ENCODE assay signal across 1 cellular context in the genomic region with DNA sequence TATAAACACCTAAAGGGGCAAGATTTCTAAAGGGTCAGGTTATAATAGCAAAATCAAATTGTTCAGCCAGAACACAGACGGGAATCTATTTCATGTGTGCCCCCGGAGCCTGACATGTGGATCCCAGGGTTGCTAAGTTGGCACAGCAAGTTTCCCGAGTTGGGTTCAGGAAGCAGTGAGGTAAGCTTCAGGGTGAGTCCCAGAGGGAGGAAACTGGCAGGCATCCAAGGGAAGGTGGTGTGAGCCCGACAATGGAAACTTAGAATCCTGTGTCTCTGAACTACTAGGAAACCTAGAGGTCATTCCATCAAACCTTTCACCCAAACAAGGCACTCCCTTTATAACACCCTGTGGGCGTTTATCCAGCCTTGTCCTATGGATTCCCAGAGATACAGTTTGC.
TF ChIP-seq lines count a peak whose summit lies in the region.

No MANE protein-coding gene starts in this region.

TF ChIP-seq in K562, 482 proteins besides CTCF, POLR2A, EP300 and RAD21 (continued from another document):
- TF ChIP-seq, protein P1, sequence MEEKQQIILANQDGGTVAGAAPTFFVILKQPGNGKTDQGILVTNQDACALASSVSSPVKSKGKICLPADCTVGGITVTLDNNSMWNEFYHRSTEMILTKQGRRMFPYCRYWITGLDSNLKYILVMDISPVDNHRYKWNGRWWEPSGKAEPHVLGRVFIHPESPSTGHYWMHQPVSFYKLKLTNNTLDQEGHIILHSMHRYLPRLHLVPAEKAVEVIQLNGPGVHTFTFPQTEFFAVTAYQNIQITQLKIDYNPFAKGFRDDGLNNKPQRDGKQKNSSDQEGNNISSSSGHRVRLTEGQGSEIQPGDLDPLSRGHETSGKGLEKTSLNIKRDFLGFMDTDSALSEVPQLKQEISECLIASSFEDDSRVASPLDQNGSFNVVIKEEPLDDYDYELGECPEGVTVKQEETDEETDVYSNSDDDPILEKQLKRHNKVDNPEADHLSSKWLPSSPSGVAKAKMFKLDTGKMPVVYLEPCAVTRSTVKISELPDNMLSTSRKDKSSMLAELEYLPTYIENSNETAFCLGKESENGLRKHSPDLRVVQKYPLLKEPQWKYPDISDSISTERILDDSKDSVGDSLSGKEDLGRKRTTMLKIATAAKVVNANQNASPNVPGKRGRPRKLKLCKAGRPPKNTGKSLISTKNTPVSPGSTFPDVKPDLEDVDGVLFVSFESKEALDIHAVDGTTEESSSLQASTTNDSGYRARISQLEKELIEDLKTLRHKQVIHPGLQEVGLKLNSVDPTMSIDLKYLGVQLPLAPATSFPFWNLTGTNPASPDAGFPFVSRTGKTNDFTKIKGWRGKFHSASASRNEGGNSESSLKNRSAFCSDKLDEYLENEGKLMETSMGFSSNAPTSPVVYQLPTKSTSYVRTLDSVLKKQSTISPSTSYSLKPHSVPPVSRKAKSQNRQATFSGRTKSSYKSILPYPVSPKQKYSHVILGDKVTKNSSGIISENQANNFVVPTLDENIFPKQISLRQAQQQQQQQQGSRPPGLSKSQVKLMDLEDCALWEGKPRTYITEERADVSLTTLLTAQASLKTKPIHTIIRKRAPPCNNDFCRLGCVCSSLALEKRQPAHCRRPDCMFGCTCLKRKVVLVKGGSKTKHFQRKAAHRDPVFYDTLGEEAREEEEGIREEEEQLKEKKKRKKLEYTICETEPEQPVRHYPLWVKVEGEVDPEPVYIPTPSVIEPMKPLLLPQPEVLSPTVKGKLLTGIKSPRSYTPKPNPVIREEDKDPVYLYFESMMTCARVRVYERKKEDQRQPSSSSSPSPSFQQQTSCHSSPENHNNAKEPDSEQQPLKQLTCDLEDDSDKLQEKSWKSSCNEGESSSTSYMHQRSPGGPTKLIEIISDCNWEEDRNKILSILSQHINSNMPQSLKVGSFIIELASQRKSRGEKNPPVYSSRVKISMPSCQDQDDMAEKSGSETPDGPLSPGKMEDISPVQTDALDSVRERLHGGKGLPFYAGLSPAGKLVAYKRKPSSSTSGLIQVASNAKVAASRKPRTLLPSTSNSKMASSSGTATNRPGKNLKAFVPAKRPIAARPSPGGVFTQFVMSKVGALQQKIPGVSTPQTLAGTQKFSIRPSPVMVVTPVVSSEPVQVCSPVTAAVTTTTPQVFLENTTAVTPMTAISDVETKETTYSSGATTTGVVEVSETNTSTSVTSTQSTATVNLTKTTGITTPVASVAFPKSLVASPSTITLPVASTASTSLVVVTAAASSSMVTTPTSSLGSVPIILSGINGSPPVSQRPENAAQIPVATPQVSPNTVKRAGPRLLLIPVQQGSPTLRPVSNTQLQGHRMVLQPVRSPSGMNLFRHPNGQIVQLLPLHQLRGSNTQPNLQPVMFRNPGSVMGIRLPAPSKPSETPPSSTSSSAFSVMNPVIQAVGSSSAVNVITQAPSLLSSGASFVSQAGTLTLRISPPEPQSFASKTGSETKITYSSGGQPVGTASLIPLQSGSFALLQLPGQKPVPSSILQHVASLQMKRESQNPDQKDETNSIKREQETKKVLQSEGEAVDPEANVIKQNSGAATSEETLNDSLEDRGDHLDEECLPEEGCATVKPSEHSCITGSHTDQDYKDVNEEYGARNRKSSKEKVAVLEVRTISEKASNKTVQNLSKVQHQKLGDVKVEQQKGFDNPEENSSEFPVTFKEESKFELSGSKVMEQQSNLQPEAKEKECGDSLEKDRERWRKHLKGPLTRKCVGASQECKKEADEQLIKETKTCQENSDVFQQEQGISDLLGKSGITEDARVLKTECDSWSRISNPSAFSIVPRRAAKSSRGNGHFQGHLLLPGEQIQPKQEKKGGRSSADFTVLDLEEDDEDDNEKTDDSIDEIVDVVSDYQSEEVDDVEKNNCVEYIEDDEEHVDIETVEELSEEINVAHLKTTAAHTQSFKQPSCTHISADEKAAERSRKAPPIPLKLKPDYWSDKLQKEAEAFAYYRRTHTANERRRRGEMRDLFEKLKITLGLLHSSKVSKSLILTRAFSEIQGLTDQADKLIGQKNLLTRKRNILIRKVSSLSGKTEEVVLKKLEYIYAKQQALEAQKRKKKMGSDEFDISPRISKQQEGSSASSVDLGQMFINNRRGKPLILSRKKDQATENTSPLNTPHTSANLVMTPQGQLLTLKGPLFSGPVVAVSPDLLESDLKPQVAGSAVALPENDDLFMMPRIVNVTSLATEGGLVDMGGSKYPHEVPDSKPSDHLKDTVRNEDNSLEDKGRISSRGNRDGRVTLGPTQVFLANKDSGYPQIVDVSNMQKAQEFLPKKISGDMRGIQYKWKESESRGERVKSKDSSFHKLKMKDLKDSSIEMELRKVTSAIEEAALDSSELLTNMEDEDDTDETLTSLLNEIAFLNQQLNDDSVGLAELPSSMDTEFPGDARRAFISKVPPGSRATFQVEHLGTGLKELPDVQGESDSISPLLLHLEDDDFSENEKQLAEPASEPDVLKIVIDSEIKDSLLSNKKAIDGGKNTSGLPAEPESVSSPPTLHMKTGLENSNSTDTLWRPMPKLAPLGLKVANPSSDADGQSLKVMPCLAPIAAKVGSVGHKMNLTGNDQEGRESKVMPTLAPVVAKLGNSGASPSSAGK (IDR thresholded peaks at IDR 0.05): no peak
